ENCODE assay signal across 8 cellular contexts in the genomic region with DNA sequence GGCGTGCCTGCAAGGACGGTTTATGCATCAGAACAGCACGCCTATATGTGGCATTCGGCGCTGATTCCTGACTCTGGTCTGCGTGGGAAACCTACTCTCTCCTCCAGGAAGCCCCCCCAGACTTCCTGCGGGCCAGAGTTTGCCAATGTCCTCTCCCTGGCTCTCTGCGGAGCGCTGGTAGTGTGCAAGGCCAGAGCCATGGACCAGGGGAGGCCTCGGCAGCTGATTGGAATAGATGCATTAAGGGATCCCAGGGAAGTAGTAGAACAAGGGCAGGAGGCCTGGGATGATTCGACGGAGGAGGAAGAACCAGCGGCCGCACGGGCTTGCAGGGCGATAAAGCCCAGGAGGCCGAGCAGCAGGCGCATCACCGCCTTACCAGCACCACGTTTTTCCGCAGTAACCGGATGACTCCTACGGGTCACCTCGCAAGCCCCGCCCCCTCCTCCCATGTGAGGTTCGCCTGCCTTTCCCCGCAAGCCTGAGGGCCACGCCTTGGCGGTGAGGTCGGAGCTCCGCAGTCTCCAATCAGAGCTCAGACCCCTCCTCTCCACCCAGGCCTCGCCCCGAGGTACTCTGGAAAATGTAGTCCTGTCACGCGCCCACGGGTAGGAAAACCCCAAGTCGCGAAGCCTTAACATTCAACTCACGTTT. TPM values are rescaled to one million over a fixed set of nuclear protein-coding genes. Genes with fewer than 3 reads are reported as not detected.
DNase-seq lines count a peak whose midpoint lies in the region; ATAC-seq lines count a peak whose summit lies in the region.

No MANE protein-coding gene starts in this region.

- no peaks in the 10 kb centered on the region for H3K36me3 Mint-ChIP-seq in activated T-helper 1 cell treated with anti-CD3 and anti-CD28 coated beads, Interleukin-12 subunit alpha, Interleukin-12 subunit beta, Interleukin-2, Interleukin-4 antibody, amounts not matched to agents 30 ng/mL and 10 ng/mL and 1 ng/mL, durations not matched to agents 14 hours and 24 hours and 36 hours (ENCODE audit: low read depth)

- no peaks in the 10 kb centered on the region for H3K4me1 Mint-ChIP-seq in activated T-helper 1 cell treated with anti-CD3 and anti-CD28 coated beads, Interleukin-12 subunit alpha, Interleukin-12 subunit beta, Interleukin-2, Interleukin-4 antibody, amounts not matched to agents 30 ng/mL and 10 ng/mL and 1 ng/mL, durations not matched to agents 14 hours and 24 hours and 36 hours (ENCODE audit: low read depth)

- H3K27me3 Mint-ChIP-seq in activated T-helper 1 cell treated with anti-CD3 and anti-CD28 coated beads, Interleukin-12 subunit alpha, Interleukin-12 subunit beta, Interleukin-2, Interleukin-4 antibody, amounts not matched to agents 30 ng/mL and 10 ng/mL and 1 ng/mL, durations not matched to agents 14 hours and 24 hours and 36 hours (ENCODE audit: insufficient read depth) = peaks cover 15% of the 10 kb centered on the region

- DNase-seq in C1 segment of cervical spinal cord (lab: John Stamatoyannopoulos, UW) (peak in 12 of 14 donors; percentile 4 to 91 (median 58)), NCI-H69 (lab: John Stamatoyannopoulos, UW) (peak; percentile 27), cardiac septum (ENCODE audit: low spot score) (peak; percentile 79), retina (peak; percentile 87), HCEC 1CT (no peak), kidney glomerular epithelial cell (lab: John Stamatoyannopoulos, UW) (no peak)
- DNase-seq in activated T-helper 1 cell treated with anti-CD3 and anti-CD28 coated beads, Interleukin-12 subunit alpha, Interleukin-12 subunit beta, Interleukin-2, Interleukin-4 antibody, amounts not matched to agents 30 ng/mL and 10 ng/mL and 1 ng/mL, durations not matched to agents 14 hours and 24 hours and 36 hours (ENCODE audit: low spot score) = peak; percentile 73

- H3K4me3 Mint-ChIP-seq in activated T-helper 1 cell treated with anti-CD3 and anti-CD28 coated beads, Interleukin-12 subunit alpha, Interleukin-12 subunit beta, Interleukin-2, Interleukin-4 antibody, amounts not matched to agents 30 ng/mL and 10 ng/mL and 1 ng/mL, durations not matched to agents 14 hours and 24 hours and 36 hours = peak overlapping the region; percentile 54

- ATAC-seq in GM19328 (IDR thresholded peaks at IDR 0.05; ENCODE audit: unreplicated experiment) = no peak

- peak overlapping the region; percentile 78 for H3K27ac Mint-ChIP-seq in activated T-helper 1 cell treated with anti-CD3 and anti-CD28 coated beads, Interleukin-12 subunit alpha, Interleukin-12 subunit beta, Interleukin-2, Interleukin-4 antibody, amounts not matched to agents 30 ng/mL and 10 ng/mL and 1 ng/mL, durations not matched to agents 14 hours and 24 hours and 36 hours

- no peaks in the 10 kb centered on the region for H3K9me3 Mint-ChIP-seq in activated T-helper 1 cell treated with anti-CD3 and anti-CD28 coated beads, Interleukin-12 subunit alpha, Interleukin-12 subunit beta, Interleukin-2, Interleukin-4 antibody, amounts not matched to agents 30 ng/mL and 10 ng/mL and 1 ng/mL, durations not matched to agents 14 hours and 24 hours and 36 hours

- intact Hi-C loops in activated T-helper 1 cell treated with anti-CD3 and anti-CD28 coated beads, Interleukin-12 subunit alpha, Interleukin-12 subunit beta, Interleukin-2, Interleukin-4 antibody, amounts not matched to agents 30 ng/mL and 10 ng/mL and 1 ng/mL, durations not matched to agents 14 hours and 24 hours and 36 hours (cut with micrococcal nuclease) = loop anchor here (5.0 kb wide), 1 partner anchor 379 kb away; a partner anchor contains a TSS
- intact Hi-C loops in cardiac septum (cut with DNase I) = loop anchor here (10.0 kb wide), 1 partner anchor 197 kb away; no protein-coding TSS in a partner anchor

RNA-seq across cellular contexts. Expression of a gene that starts 5.0 kb away (rescaled TPM):
- 0.75 and 0.83 TPM in 2 replicates for total RNA-seq in activated T-helper 1 cell treated with anti-CD3 and anti-CD28 coated beads, Interleukin-12 subunit alpha, Interleukin-12 subunit beta, Interleukin-2, Interleukin-4 antibody, amounts not matched to agents 30 ng/mL and 10 ng/mL and 1 ng/mL, durations not matched to agents 14 hours and 24 hours and 36 hours
- 5.1 TPM for total RNA-seq in cardiac septum

RNA-seq across cellular contexts. Expression of a gene that starts 8.6 kb away (rescaled TPM):
- total RNA-seq in activated T-helper 1 cell treated with anti-CD3 and anti-CD28 coated beads, Interleukin-12 subunit alpha, Interleukin-12 subunit beta, Interleukin-2, Interleukin-4 antibody, amounts not matched to agents 30 ng/mL and 10 ng/mL and 1 ng/mL, durations not matched to agents 14 hours and 24 hours and 36 hours = not detected in 2 replicates
- 1.3 TPM for total RNA-seq in cardiac septum

RNA-seq across cellular contexts. Expression of a gene that starts 42.1 kb away (rescaled TPM):
- not detected in 2 replicates for total RNA-seq in activated T-helper 1 cell treated with anti-CD3 and anti-CD28 coated beads, Interleukin-12 subunit alpha, Interleukin-12 subunit beta, Interleukin-2, Interleukin-4 antibody, amounts not matched to agents 30 ng/mL and 10 ng/mL and 1 ng/mL, durations not matched to agents 14 hours and 24 hours and 36 hours
- total RNA-seq in cardiac septum = not detected

Comparison
In these comparisons a context has a peak if more than half of its experiments do, and no peak if none do; other contexts are left out.
1. DNase-seq: peak in C1 segment of cervical spinal cord (12 of 14), NCI-H69 (single experiment), activated T-helper 1 cell treated with anti-CD3 and anti-CD28 coated beads, Interleukin-12 subunit alpha, Interleukin-12 subunit beta, Interleukin-2, Interleukin-4 antibody, amounts not matched to agents 30 ng/mL and 10 ng/mL and 1 ng/mL, durations not matched to agents 14 hours and 24 hours and 36 hours (single experiment), cardiac septum (single experiment) and retina (single experiment); none in HCEC 1CT (single experiment) and kidney glomerular epithelial cell (single experiment).